8 cellular contexts compared by ENCODE assay signal in genomic region chr5:141637693-141638419, GRCh38. TPM values are rescaled to one million over a fixed set of nuclear protein-coding genes. Genes with fewer than 3 reads are reported as not detected.
DNase-seq lines count a peak whose midpoint lies in the region; ATAC-seq and TF ChIP-seq lines count a peak whose summit lies in the region.

No MANE protein-coding gene starts in this region.

- WGBS in urinary bladder, result 4% methylated on average over 45 of the region's 45 CpGs

- H3K27me3 Mint-ChIP-seq in neural crest cell (ENCODE audit: low read depth), result peaks cover 2% of the 10 kb centered on the region

- no peak overlapping the region for H3K27ac Mint-ChIP-seq in neural crest cell (ENCODE audit: unreplicated experiment)

- H3K9me3 Mint-ChIP-seq in neural crest cell, result no peaks in the 10 kb centered on the region

- TF ChIP-seq CTCF in GM12865 (IDR thresholded peaks at IDR 0.05; ENCODE audit: insufficient read depth, low read depth, low read length, missing control alignments), result peak; percentile 55
- peak; percentile 19 to 64 (median 43) for TF ChIP-seq CTCF in Peyer's patch (IDR thresholded peaks at IDR 0.05)
- peak; percentile 33 for TF ChIP-seq CTCF in fibroblast of villous mesenchyme (IDR thresholded peaks at IDR 0.05; ENCODE audit: insufficient read depth, low read depth, low read length)
- TF ChIP-seq CTCF in neural crest cell (conservative IDR thresholded peaks at IDR 0.05), result peak; percentile 43

- H3K27ac ChIP-seq in Peyer's patch, result peak overlapping the region in 3 of 4 donors; percentile 81 to 88 (median 84)
- H3K27ac ChIP-seq in urinary bladder (ENCODE audit: low read depth), result no peak overlapping the region

- H3K36me3 ChIP-seq in Peyer's patch (peaks cover 0 to 3% (median 0%) of the 10 kb centered on the region in 3 donors), urinary bladder (ENCODE audit: insufficient read depth) (peaks cover 3% of the 10 kb centered on the region)

- H3K36me3 Mint-ChIP-seq in neural crest cell (ENCODE audit: low read depth), result peaks cover 3% of the 10 kb centered on the region

- TF ChIP-seq POLR2A in Peyer's patch (IDR thresholded peaks at IDR 0.05), result no peak

- H3K4me1 ChIP-seq in Peyer's patch (peaks cover 0 to 15% (median 8%) of the 10 kb centered on the region in 4 donors), urinary bladder (ENCODE audit: insufficient read depth) (no peaks in the 10 kb centered on the region)

- no peaks in the 10 kb centered on the region for H3K27me3 ChIP-seq in Peyer's patch

- DNase-seq in GM12865 (ENCODE audit: low read depth) (peak; percentile 86), Peyer's patch (peak; percentile 71 to 83 (median 78)), fibroblast of villous mesenchyme (ENCODE audit: low read depth) (peak; percentile 65), neural crest cell (ENCODE audit: low read depth, low spot score) (peak; percentile 62)
- peak; percentile 29 to 42 for DNase-seq in activated T-helper 1 cell treated with anti-CD3 and anti-CD28 coated beads, Interleukin-2, amount 50 U/mL, for 16 hours (ENCODE audit: low read depth in 1 of 2, low spot score in 1 of 2)

- ATAC-seq in HG03045 (IDR thresholded peaks at IDR 0.05; ENCODE audit: unreplicated experiment), result peak; percentile 17
- ATAC-seq in HG02970 (IDR thresholded peaks at IDR 0.05; ENCODE audit: low FRiP score, unreplicated experiment), result no peak

- peak overlapping the region; percentile 79 for H3K4me3 ChIP-seq in GM12865 (ENCODE audit: low read depth, low read length)
- H3K4me3 ChIP-seq in Peyer's patch, result peak overlapping the region; percentile 66 to 91 (median 76)
- peak overlapping the region; percentile 99 for H3K4me3 ChIP-seq in fibroblast of villous mesenchyme (ENCODE audit: low read depth, low read length)
- H3K4me3 ChIP-seq in urinary bladder (ENCODE audit: low read depth, low read length), result peak overlapping the region; percentile 76

- H3K9me3 ChIP-seq in Peyer's patch, result no peaks in the 10 kb centered on the region

- peak overlapping the region; percentile 87 for H3K4me3 Mint-ChIP-seq in neural crest cell

- H3K4me1 Mint-ChIP-seq in neural crest cell, result peaks cover 33% of the 10 kb centered on the region

RNA-seq across cellular contexts. Expression of gene RELL2, which starts 1.1 kb away (rescaled TPM):
- total RNA-seq in Peyer's patch (10 to 100 TPM in 3 of 4 donors, 1 to 10 TPM in 1; 8.0 to 13.2 (median 10.6) TPM), fibroblast of villous mesenchyme (4.7 and 8.4 TPM in 2 replicates), neural crest cell (6.5 and 6.9 TPM in 2 replicates), urinary bladder (0.53 TPM)
- polyA plus RNA-seq in urinary bladder, result 3.0 TPM

RNA-seq across cellular contexts. Expression of gene HDAC3, which starts 1.2 kb away (rescaled TPM):
- 10 to 100 TPM; 31.2 to 55.6 (median 47.9) TPM for total RNA-seq in Peyer's patch
- total RNA-seq in fibroblast of villous mesenchyme, result 49.0 and 53.5 TPM in 2 replicates
- 110 and 114 TPM in 2 replicates for total RNA-seq in neural crest cell
- total RNA-seq in urinary bladder, result 36.3 TPM
- 45.3 TPM for polyA plus RNA-seq in urinary bladder

RNA-seq across cellular contexts. Expression of gene FCHSD1, which starts 13.4 kb away (rescaled TPM):
- total RNA-seq in Peyer's patch, result 100 to 1,000 TPM in 1 of 4 donors, 10 to 100 TPM in 3; 19.8 to 116 (median 45.7) TPM
- total RNA-seq in fibroblast of villous mesenchyme, result 24.2 and 25.8 TPM in 2 replicates
- 20.4 and 20.6 TPM in 2 replicates for total RNA-seq in neural crest cell
- 14.4 TPM for total RNA-seq in urinary bladder
- 15.6 TPM for polyA plus RNA-seq in urinary bladder

RNA-seq across cellular contexts. Expression of gene DIAPH1, which starts 19.1 kb away (rescaled TPM):
- total RNA-seq in Peyer's patch (100 to 1,000 TPM in 2 of 4 donors, 10 to 100 TPM in 2; 98.2 to 115 (median 102) TPM), fibroblast of villous mesenchyme (22.9 and 26.8 TPM in 2 replicates), neural crest cell (86.3 and 99.1 TPM in 2 replicates), urinary bladder (18.1 TPM)
- polyA plus RNA-seq in urinary bladder, result 30.3 TPM

RNA-seq across cellular contexts. Expression of gene ARAP3, which starts 44.2 kb away (rescaled TPM):
- total RNA-seq in Peyer's patch (10 to 100 TPM in 2 of 4 donors, 1 to 10 TPM in 2; 1.1 to 13.2 (median 9.7) TPM), fibroblast of villous mesenchyme (5.6 and 7.7 TPM in 2 replicates), neural crest cell (36.0 and 39.2 TPM in 2 replicates), urinary bladder (9.8 TPM)
- 11.7 TPM for polyA plus RNA-seq in urinary bladder

Comparison
In these comparisons a context has a peak if more than half of its experiments do, and no peak if none do; other contexts are left out.
1. DNase-seq: peak in every context shown above with its lines; median percentile 86 in GM12865; 78 in Peyer's patch; 65 in fibroblast of villous mesenchyme; 62 in neural crest cell; 36 in activated T-helper 1 cell treated with anti-CD3 and anti-CD28 coated beads, Interleukin-2, amount 50 U/mL, for 16 hours.